In the genomic region with DNA sequence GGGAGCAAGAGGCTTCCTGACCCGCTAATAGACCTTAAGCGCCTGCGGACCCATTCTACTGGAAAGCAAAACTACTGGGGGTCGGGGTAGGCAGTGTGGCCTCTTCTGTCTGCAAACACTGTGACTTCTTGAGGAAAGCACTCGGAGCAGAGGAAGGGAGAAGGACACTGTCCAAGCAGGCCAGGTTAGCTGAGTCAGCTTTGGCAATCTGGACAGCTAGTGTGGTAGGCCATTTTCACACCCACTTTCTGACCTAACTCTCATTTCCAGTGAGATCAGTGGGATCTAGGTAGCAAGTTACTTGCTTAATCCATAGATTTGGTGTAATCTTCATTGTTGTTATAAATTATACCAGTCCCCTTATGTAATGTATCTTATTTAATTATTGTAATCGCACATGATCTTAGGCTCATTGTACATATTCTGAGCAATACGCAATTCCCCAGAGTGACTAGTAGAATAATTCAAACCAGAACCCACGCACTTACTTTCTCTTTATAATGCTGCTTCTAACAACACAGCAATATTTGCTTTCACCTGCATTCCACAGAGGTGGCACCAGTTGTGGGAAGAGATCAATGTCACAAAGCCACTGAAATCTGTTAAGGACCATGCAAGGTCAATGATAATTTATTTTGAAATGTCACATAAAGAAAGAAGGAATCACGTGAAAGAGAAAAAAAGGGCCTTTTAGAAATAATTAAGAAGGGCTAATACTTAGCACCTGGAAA, we compare ENCODE assay signal across 25 cellular contexts.
DNase-seq lines count a peak whose midpoint lies in the region; ATAC-seq, FAIRE-seq and TF ChIP-seq lines count a peak whose summit lies in the region.
"Had no signal": no experiment of that assay in that cellular context is flagged by ENCODE, and none has a peak within 500 bp of the region (broad histone marks: within the 10 kb centered on the region; RNA-seq: fewer than 3 reads in every experiment).

No MANE protein-coding gene starts in this region.

- no peaks in the 10 kb centered on the region for H3K9me2 ChIP-seq in GM23248 (ENCODE audit: insufficient read depth)

- H3K9me1 ChIP-seq in K562 (ENCODE audit: control insufficient read depth, insufficient read depth, low read length) = no peaks in the 10 kb centered on the region

- POLR2A ChIA-PET in K562 (lab: Yijun Ruan, JAX) = no interaction called here

- H3K4me1 ChIP-seq in GM23248 (ENCODE audit: insufficient read depth) (peaks cover 31% of the 10 kb centered on the region), K562 (replicated peaks in 1 of 2; ENCODE audit: control insufficient read depth in 2 of 2, insufficient read depth in 2 of 2, low read length in 2 of 2) (no peaks in the 10 kb centered on the region)
- H3K4me1 ChIP-seq: Peyer's patch, SJSA1 had no signal

- in situ Hi-C loops in GM23248 (cut with MboI) = no loop called here
- in situ Hi-C loops in K562 (cut with MboI) = no loop called here
- in situ Hi-C loops in GM13976 (cut with MboI; ENCODE audit: low sequenced_read_pairs, unreplicated experiment) = no loop called here

- no peak for TF ChIP-seq POLR2A in K562 (conservative IDR thresholded peaks at IDR 0.05)

- H3K79me2 ChIP-seq in GM23248 (ENCODE audit: insufficient read depth) (no peaks in the 10 kb centered on the region), K562 (ENCODE audit: control insufficient read depth, insufficient read depth, low read length) (no peaks in the 10 kb centered on the region)

- no TSS peak for BruUV-seq in K562 (replicated peaks; lab: Mats Ljungman, UMichigan)

- H3K9me3 ChIP-seq in GM23248 (ENCODE audit: low read depth) (no peaks in the 10 kb centered on the region), K562 (replicated peaks; ENCODE audit: control insufficient read depth, insufficient read depth, low read depth, low read length) (no peaks in the 10 kb centered on the region)
- H3K9me3 ChIP-seq: Peyer's patch, SJSA1 had no signal

- TF ChIP-seq EP300 in K562 (IDR thresholded peaks at IDR 0.05; ENCODE audit: low read length) = no peak

- peaks cover 23% of the 10 kb centered on the region for H3K4me1 Mint-ChIP-seq in progenitor cell of endocrine pancreas (ENCODE audit: low read depth)
- H3K4me1 Mint-ChIP-seq: B cell, IgD-negative memory B cell had no signal

- H3K27ac ChIP-seq in GM23248 (no peak overlapping the region), K562 (ENCODE audit: extremely low read depth, low read depth, low read length) (no peak overlapping the region)
- H3K27ac ChIP-seq: HL-60, Peyer's patch, SJSA1 had no signal

- no peaks in the 10 kb centered on the region for H3K9me3 Mint-ChIP-seq in progenitor cell of endocrine pancreas (ENCODE audit: low read depth)

- H3K4me3 Mint-ChIP-seq in progenitor cell of endocrine pancreas (ENCODE audit: low read depth) = no peak overlapping the region
- H3K4me3 Mint-ChIP-seq: B cell, IgD-negative memory B cell had no signal

- no peak for FAIRE-seq in K562 (lab: Jason Lieb, UNC)
- FAIRE-seq: A204.1, D721Med had no signal

- H3K36me3 Mint-ChIP-seq in progenitor cell of endocrine pancreas (ENCODE audit: insufficient read depth) = no peaks in the 10 kb centered on the region
- H3K36me3 Mint-ChIP-seq: IgD-negative memory B cell had no signal

- H2AFZ ChIP-seq in GM23248 (no peak overlapping the region), K562 (ENCODE audit: low read depth, low read length) (no peak overlapping the region)

- WGBS in GM23248 (ENCODE audit: low coverage in 1 of 2, low lambda C conversion rate in 2 of 2, missing lambda C conversion rate in 2 of 2), 2 experiments = 76 to 81% methylated on average over 9 of the region's 9 CpGs
- 2% methylated on average over 9 of the region's 9 CpGs for WGBS in K562 (ENCODE audit: insufficient coverage, low coverage, missing lambda C conversion rate)

- intact Hi-C loops in K562 (cut with micrococcal nuclease) = no loop called here
- intact Hi-C loops in left colon (cut with DNase I, micrococcal nuclease) = no loop called here

- H3K27me3 ChIP-seq in GM23248 (replicated peaks; ENCODE audit: insufficient read depth) = no peaks in the 10 kb centered on the region
- no peaks in the 10 kb centered on the region for H3K27me3 ChIP-seq in K562 (ENCODE audit: control insufficient read depth in 2 of 2, insufficient read depth in 2 of 2, low read length in 2 of 2)
- H3K27me3 ChIP-seq: Peyer's patch, SJSA1 had no signal

- CTCF ChIA-PET in K562 (lab: Yijun Ruan, JAX; ENCODE audit: low intra/inter-chr PET ratio) = no interaction called here

- DNase-seq in GM23248 (peak; percentile 41), K562 (ENCODE audit: extremely low read depth in 1 of 4, low spot score in 3 of 4) (no peak), fibroblast of the aortic adventitia (ENCODE audit: low read depth) (peak; percentile 25), progenitor cell of endocrine pancreas (ENCODE audit: low spot score, unreplicated experiment) (no peak), left colon (no peak), GM13976 (ENCODE audit: low spot score) (no peak), HuH-7 (ENCODE audit: low spot score) (no peak)
- DNase-seq: DMS53, GDM1, H7, Karpas-422, NCI-H1694, NCI-H2081, NCI-H2171, NCI-H345, NCI-H524, NCI-H774, Peyer's patch, SW 1271 had no signal

- no peak overlapping the region for H3K9ac ChIP-seq in GM23248
- H3K9ac ChIP-seq in K562 (ENCODE audit: insufficient read depth in 1 of 2, low read depth in 2 of 2, low read length in 2 of 2) = no peak overlapping the region

- H3K36me3 ChIP-seq in GM23248 (ENCODE audit: low read depth) (no peaks in the 10 kb centered on the region), K562 (ENCODE audit: control insufficient read depth, insufficient read depth, low read length) (no peaks in the 10 kb centered on the region)
- H3K36me3 ChIP-seq: Peyer's patch, SJSA1 had no signal

- H3K27me3 Mint-ChIP-seq in progenitor cell of endocrine pancreas = peaks cover 19% of the 10 kb centered on the region
- H3K27me3 Mint-ChIP-seq: IgD-negative memory B cell had no signal

- no peak overlapping the region for H3K4me2 ChIP-seq in GM23248 (ENCODE audit: unreplicated experiment)
- H3K4me2 ChIP-seq in K562 (ENCODE audit: insufficient read depth, low read length) = no peak overlapping the region

- peak overlapping the region; percentile 7 for H3K27ac Mint-ChIP-seq in progenitor cell of endocrine pancreas
- H3K27ac Mint-ChIP-seq: B cell, IgD-negative memory B cell had no signal

- no peak for TF ChIP-seq RAD21 in K562 (CRISPR knock-in tag; conservative IDR thresholded peaks at IDR 0.05 in 1 of 2, IDR thresholded peaks at IDR 0.05 in 1 of 2)

- H4K20me1 ChIP-seq in GM23248 (ENCODE audit: insufficient read depth) (no peaks in the 10 kb centered on the region), K562 (replicated peaks; ENCODE audit: control insufficient read depth, insufficient read depth, low read length) (no peaks in the 10 kb centered on the region)

- H3K4me3 ChIP-seq in GM23248 = no peak overlapping the region
- no peak overlapping the region for H3K4me3 ChIP-seq in K562
- no peak overlapping the region for H3K4me3 ChIP-seq in fibroblast of the aortic adventitia (ENCODE audit: low read depth, low read length)
- H3K4me3 ChIP-seq: Peyer's patch, SJSA1 had no signal

- H3F3A ChIP-seq in GM23248 (ENCODE audit: insufficient read depth) = peaks cover 22% of the 10 kb centered on the region

- TF ChIP-seq CTCF in K562 (IDR thresholded peaks at IDR 0.05 in 2 of 3, conservative IDR thresholded peaks at IDR 0.05 in 1 of 3; ENCODE audit: insufficient read depth in 2 of 3, low read depth in 1 of 3, low read length in 3 of 3) (no peak), fibroblast of the aortic adventitia (IDR thresholded peaks at IDR 0.05; ENCODE audit: insufficient read depth, low read length) (no peak), progenitor cell of endocrine pancreas (IDR thresholded peaks at IDR 0.05; ENCODE audit: unreplicated experiment) (no peak), GM13976 (IDR thresholded peaks at IDR 0.05; ENCODE audit: borderline replicate concordance, control extremely low read depth, extremely low read depth, insufficient read depth, missing control alignments) (no peak)

- ATAC-seq in K562 (no peak), left colon (no peak)

TF ChIP-seq in K562, 482 proteins besides CTCF, POLR2A, EP300 and RAD21:
- no peak for TF ChIP-seq CBX5 (IDR thresholded peaks at IDR 0.05; ENCODE audit: borderline replicate concordance, low read depth)
- no peak for TF ChIP-seq ZNF217 (CRISPR knock-in tag; IDR thresholded peaks at IDR 0.05)
- peak; percentile 25; the same call in 1 of the 2 replicates for TF ChIP-seq ZNF316 (IDR thresholded peaks at IDR 0.05)
- no peak for TF ChIP-seq ASH1L (IDR thresholded peaks at IDR 0.05; ENCODE audit: borderline replicate concordance, low read depth, partially characterized antibody)

Comparison
In these comparisons a context has a peak if more than half of its experiments do, and no peak if none do; other contexts are left out.
1. DNase-seq: peak in GM23248 (single experiment) and fibroblast of the aortic adventitia (single experiment); none in K562 (0 of 4), progenitor cell of endocrine pancreas (single experiment), left colon (0 of 2), GM13976 (single experiment) and HuH-7 (single experiment).